In genomic region chr12:120909633-120910318, GRCh38 we compare ENCODE assay signal across 1 cellular context.
TF ChIP-seq lines count a peak whose summit lies in the region.

No MANE protein-coding gene starts in this region.

TF ChIP-seq in GM12878, 131 proteins besides CTCF, POLR2A, EP300 and RAD21:
- TF ChIP-seq ZSCAN29 (IDR thresholded peaks at IDR 0.05) = no peak
- 0 out of 2 replicates have a peak, but pooled peaks have one; percentile 33 for TF ChIP-seq NFIC (IDR thresholded peaks at IDR 0.05; ENCODE audit: low read depth, low read length)
- TF ChIP-seq JUNB (IDR thresholded peaks at IDR 0.05) = peak; percentile 66
- 0 out of 2 replicates have a peak, but pooled peaks have one; percentile 13 for TF ChIP-seq ATF7 (IDR thresholded peaks at IDR 0.05; ENCODE audit: low read depth)
- 0 out of 2 replicates have a peak, but pooled peaks have one; percentile 55 for TF ChIP-seq EED (IDR thresholded peaks at IDR 0.05; ENCODE audit: low read depth)
- TF ChIP-seq IKZF1 (conservative IDR thresholded peaks at IDR 0.05) = no peak
TF ChIP-seq in GM12878: peak in this region for 4.
